Comparison of ENCODE assay signal across 1 cellular context in genomic region chr17:28728364-28729200, GRCh38.
TF ChIP-seq lines count a peak whose summit lies in the region.

TSS of gene NEK8 (plus strand) at chr17:28728788. CDS start at chr17:28728814, 26 bp downstream.

TF ChIP-seq in HepG2, 621 proteins besides CTCF, POLR2A, EP300 and RAD21 (continued from another document and continues in another):
- TF ChIP-seq ZNF142 (CRISPR knock-in tag; IDR thresholded peaks at IDR 0.05) (no peak), MXI1 (IDR thresholded peaks at IDR 0.05; ENCODE audit: borderline replicate concordance, low read depth, low read length) (peak; percentile 62; the same call in 1 of the 3 replicates), SPEN (CRISPR knock-in tag; IDR thresholded peaks at IDR 0.05; ENCODE audit: low read depth) (no peak), SKIL (CRISPR knock-in tag; IDR thresholded peaks at IDR 0.05; ENCODE audit: borderline replicate concordance) (no peak), TBL1XR1 (IDR thresholded peaks at IDR 0.05; ENCODE audit: borderline replicate concordance, low read length, partially characterized antibody) (no peak), ZNF263 (CRISPR knock-in tag; IDR thresholded peaks at IDR 0.05) (no peak; the same call in 1 of the 2 replicates), SP2 (CRISPR knock-in tag; IDR thresholded peaks at IDR 0.05) (peak; percentile 52; the same call in 1 of the 2 replicates), SNRNP70 (IDR thresholded peaks at IDR 0.05; ENCODE audit: low read depth, low read length) (no peak), SAP130 (CRISPR knock-in tag; IDR thresholded peaks at IDR 0.05; ENCODE audit: low read depth) (peak; percentile 56), ZNF547 (CRISPR knock-in tag; IDR thresholded peaks at IDR 0.05) (no peak; the same call in 1 of the 2 replicates), ZNF335 (CRISPR knock-in tag; IDR thresholded peaks at IDR 0.05) (no peak), KDM5B (CRISPR knock-in tag; IDR thresholded peaks at IDR 0.05; ENCODE audit: borderline replicate concordance) (0 out of 2 replicates have a peak, but pooled peaks have one; percentile 62), KAT2B (IDR thresholded peaks at IDR 0.05; ENCODE audit: borderline replicate concordance, low read depth, low read length) (no peak), ZNF430 (CRISPR knock-in tag; IDR thresholded peaks at IDR 0.05) (peak; percentile 12; the same call in 1 of the 2 replicates), NFE2L1 (CRISPR knock-in tag; IDR thresholded peaks at IDR 0.05; ENCODE audit: borderline replicate concordance) (no peak), ZNF724P (CRISPR knock-in tag; IDR thresholded peaks at IDR 0.05; ENCODE audit: borderline replicate concordance) (no peak), MLLT10 (CRISPR knock-in tag; IDR thresholded peaks at IDR 0.05) (no peak), SETDB1 (CRISPR knock-in tag; IDR thresholded peaks at IDR 0.05; ENCODE audit: borderline replicate concordance) (no peak), ZBTB3 (CRISPR knock-in tag; IDR thresholded peaks at IDR 0.05; ENCODE audit: borderline replicate concordance, low read depth) (0 out of 2 replicates have a peak, but pooled peaks have one; percentile 71), NBN (conservative IDR thresholded peaks at IDR 0.05) (no peak), ZNF33B (CRISPR knock-in tag; IDR thresholded peaks at IDR 0.05) (no peak), ZNF841 (CRISPR knock-in tag; IDR thresholded peaks at IDR 0.05; ENCODE audit: borderline replicate concordance) (no peak), ZSCAN9 (CRISPR knock-in tag; IDR thresholded peaks at IDR 0.05; ENCODE audit: borderline replicate concordance) (no peak; the same call in 1 of the 2 replicates), ZNF101 (CRISPR knock-in tag; IDR thresholded peaks at IDR 0.05; ENCODE audit: borderline replicate concordance, low read depth) (no peak), ZFAT (CRISPR knock-in tag; conservative IDR thresholded peaks at IDR 0.05) (0 out of 2 replicates have a peak, but pooled peaks have one; percentile 5)
- TF ChIP-seq, protein P1, sequence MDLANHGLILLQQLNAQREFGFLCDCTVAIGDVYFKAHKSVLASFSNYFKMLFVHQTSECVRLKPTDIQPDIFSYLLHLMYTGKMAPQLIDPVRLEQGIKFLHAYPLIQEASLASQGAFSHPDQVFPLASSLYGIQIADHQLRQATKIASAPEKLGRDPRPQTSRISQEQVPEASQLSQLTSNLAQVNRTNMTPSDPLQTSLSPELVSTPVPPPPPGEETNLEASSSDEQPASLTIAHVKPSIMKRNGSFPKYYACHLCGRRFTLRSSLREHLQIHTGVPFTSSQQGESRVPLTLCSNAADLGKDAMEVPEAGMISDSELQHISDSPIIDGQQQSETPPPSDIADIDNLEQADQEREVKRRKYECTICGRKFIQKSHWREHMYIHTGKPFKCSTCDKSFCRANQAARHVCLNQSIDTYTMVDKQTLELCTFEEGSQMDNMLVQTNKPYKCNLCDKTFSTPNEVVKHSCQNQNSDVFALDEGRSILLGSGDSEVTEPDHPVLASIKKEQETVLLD (CRISPR knock-in tag; IDR thresholded peaks at IDR 0.05; ENCODE audit: low read depth): peak; percentile 56
- TF ChIP-seq, protein P2, sequence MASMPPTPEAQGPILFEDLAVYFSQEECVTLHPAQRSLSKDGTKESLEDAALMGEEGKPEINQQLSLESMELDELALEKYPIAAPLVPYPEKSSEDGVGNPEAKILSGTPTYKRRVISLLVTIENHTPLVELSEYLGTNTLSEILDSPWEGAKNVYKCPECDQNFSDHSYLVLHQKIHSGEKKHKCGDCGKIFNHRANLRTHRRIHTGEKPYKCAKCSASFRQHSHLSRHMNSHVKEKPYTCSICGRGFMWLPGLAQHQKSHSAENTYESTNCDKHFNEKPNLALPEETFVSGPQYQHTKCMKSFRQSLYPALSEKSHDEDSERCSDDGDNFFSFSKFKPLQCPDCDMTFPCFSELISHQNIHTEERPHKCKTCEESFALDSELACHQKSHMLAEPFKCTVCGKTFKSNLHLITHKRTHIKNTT (CRISPR knock-in tag; IDR thresholded peaks at IDR 0.05): no peak
- TF ChIP-seq, protein P3, sequence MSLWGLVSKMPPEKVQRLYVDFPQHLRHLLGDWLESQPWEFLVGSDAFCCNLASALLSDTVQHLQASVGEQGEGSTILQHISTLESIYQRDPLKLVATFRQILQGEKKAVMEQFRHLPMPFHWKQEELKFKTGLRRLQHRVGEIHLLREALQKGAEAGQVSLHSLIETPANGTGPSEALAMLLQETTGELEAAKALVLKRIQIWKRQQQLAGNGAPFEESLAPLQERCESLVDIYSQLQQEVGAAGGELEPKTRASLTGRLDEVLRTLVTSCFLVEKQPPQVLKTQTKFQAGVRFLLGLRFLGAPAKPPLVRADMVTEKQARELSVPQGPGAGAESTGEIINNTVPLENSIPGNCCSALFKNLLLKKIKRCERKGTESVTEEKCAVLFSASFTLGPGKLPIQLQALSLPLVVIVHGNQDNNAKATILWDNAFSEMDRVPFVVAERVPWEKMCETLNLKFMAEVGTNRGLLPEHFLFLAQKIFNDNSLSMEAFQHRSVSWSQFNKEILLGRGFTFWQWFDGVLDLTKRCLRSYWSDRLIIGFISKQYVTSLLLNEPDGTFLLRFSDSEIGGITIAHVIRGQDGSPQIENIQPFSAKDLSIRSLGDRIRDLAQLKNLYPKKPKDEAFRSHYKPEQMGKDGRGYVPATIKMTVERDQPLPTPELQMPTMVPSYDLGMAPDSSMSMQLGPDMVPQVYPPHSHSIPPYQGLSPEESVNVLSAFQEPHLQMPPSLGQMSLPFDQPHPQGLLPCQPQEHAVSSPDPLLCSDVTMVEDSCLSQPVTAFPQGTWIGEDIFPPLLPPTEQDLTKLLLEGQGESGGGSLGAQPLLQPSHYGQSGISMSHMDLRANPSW (CRISPR knock-in tag; IDR thresholded peaks at IDR 0.05; ENCODE audit: borderline replicate concordance): no peak
- TF ChIP-seq, protein P4, sequence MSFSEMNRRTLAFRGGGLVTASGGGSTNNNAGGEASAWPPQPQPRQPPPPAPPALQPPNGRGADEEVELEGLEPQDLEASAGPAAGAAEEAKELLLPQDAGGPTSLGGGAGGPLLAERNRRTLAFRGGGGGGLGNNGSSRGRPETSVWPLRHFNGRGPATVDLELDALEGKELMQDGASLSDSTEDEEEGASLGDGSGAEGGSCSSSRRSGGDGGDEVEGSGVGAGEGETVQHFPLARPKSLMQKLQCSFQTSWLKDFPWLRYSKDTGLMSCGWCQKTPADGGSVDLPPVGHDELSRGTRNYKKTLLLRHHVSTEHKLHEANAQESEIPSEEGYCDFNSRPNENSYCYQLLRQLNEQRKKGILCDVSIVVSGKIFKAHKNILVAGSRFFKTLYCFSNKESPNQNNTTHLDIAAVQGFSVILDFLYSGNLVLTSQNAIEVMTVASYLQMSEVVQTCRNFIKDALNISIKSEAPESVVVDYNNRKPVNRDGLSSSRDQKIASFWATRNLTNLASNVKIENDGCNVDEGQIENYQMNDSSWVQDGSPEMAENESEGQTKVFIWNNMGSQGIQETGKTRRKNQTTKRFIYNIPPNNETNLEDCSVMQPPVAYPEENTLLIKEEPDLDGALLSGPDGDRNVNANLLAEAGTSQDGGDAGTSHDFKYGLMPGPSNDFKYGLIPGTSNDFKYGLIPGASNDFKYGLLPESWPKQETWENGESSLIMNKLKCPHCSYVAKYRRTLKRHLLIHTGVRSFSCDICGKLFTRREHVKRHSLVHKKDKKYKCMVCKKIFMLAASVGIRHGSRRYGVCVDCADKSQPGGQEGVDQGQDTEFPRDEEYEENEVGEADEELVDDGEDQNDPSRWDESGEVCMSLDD (CRISPR knock-in tag; IDR thresholded peaks at IDR 0.05; ENCODE audit: borderline replicate concordance): no peak
- TF ChIP-seq, protein P5, sequence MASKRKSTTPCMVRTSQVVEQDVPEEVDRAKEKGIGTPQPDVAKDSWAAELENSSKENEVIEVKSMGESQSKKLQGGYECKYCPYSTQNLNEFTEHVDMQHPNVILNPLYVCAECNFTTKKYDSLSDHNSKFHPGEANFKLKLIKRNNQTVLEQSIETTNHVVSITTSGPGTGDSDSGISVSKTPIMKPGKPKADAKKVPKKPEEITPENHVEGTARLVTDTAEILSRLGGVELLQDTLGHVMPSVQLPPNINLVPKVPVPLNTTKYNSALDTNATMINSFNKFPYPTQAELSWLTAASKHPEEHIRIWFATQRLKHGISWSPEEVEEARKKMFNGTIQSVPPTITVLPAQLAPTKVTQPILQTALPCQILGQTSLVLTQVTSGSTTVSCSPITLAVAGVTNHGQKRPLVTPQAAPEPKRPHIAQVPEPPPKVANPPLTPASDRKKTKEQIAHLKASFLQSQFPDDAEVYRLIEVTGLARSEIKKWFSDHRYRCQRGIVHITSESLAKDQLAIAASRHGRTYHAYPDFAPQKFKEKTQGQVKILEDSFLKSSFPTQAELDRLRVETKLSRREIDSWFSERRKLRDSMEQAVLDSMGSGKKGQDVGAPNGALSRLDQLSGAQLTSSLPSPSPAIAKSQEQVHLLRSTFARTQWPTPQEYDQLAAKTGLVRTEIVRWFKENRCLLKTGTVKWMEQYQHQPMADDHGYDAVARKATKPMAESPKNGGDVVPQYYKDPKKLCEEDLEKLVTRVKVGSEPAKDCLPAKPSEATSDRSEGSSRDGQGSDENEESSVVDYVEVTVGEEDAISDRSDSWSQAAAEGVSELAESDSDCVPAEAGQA (IDR thresholded peaks at IDR 0.05; ENCODE audit: low read depth): no peak; the same call in 1 of the 2 replicates
- TF ChIP-seq, protein P5 (CRISPR knock-in tag; IDR thresholded peaks at IDR 0.05; ENCODE audit: borderline replicate concordance): no peak
